Comparison of ENCODE assay signal across 24 cellular contexts in the genomic region with DNA sequence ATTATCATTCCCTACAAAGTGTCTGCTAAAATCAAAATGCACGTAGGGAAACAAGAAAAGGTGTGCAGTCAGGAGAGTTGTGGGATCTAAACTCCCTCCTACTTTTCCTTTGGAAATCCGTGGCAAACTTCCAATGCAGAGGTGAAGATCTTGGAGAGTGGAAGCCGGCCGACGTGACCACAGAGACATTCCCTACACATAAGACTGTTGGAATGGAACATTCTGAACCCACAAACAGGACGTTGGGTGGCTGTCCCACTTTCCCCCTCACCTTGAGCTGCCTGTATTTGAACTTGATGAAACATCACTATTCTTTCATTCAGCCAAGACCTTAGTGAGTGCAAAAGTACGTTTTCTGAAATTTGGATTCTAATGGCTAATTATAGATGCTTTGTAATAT.
DNase-seq lines count a peak whose midpoint lies in the region; ATAC-seq and TF ChIP-seq lines count a peak whose summit lies in the region.
"Had no signal": no experiment of that assay in that cellular context is flagged by ENCODE, and none has a peak within 500 bp of the region (broad histone marks: within the 10 kb centered on the region; RNA-seq: fewer than 3 reads in every experiment).

No MANE protein-coding gene starts in this region.

- POLR2A ChIA-PET in activated CD4-positive, alpha-beta T cell treated with anti-CD3 and anti-CD28 coated beads for 36 hours (lab: Charles Lee) = no interaction called here

- CTCF ChIA-PET in activated CD4-positive, alpha-beta T cell treated with anti-CD3 and anti-CD28 coated beads for 36 hours (lab: Charles Lee) = no interaction called here

- peaks cover 51% of the 10 kb centered on the region for H3K36me3 Mint-ChIP-seq in activated CD4-positive, alpha-beta T cell treated with anti-CD3 and anti-CD28 coated beads for 36 hours (ENCODE audit: low read depth)
- peaks cover 60% of the 10 kb centered on the region for H3K36me3 Mint-ChIP-seq in activated naive CD8-positive, alpha-beta T cell treated with anti-CD3 and anti-CD28 coated beads, Interleukin-2, amount 50 U/mL, for 24 hours (ENCODE audit: low read depth)

- H3K27ac ChIP-seq in gastrocnemius medialis = peak overlapping the region; percentile 88 to 92 (median 90)
- H3K27ac ChIP-seq: cardiac muscle cell, right lobe of liver had no signal

- H3K27me3 Mint-ChIP-seq in activated CD4-positive, alpha-beta T cell treated with anti-CD3 and anti-CD28 coated beads for 36 hours = no peaks in the 10 kb centered on the region
- H3K27me3 Mint-ChIP-seq in activated naive CD8-positive, alpha-beta T cell treated with anti-CD3 and anti-CD28 coated beads, Interleukin-2, amount 50 U/mL, for 24 hours = no peaks in the 10 kb centered on the region

- no peak for TF ChIP-seq CTCF in gastrocnemius medialis (IDR thresholded peaks at IDR 0.05 in 4 of 5, conservative IDR thresholded peaks at IDR 0.05 in 1 of 5)

- intact Hi-C loops in activated CD4-positive, alpha-beta T cell treated with anti-CD3 and anti-CD28 coated beads for 36 hours (cut with DNase I, micrococcal nuclease) = loop anchor here in 1 of 2 experiments (5.0 kb wide), 1 partner anchor 42 kb away; no protein-coding TSS in a partner anchor
- intact Hi-C loops in gastrocnemius medialis (cut with DNase I; ENCODE audit: low total_unique reads) = loop anchor here (2.0 to 10.0 kb wide), 3 partner anchors 45 to 221 kb away; no protein-coding TSS in a partner anchor

- peak overlapping the region; percentile 75 for H3K27ac Mint-ChIP-seq in activated CD4-positive, alpha-beta T cell treated with anti-CD3 and anti-CD28 coated beads for 36 hours
- peak overlapping the region; percentile 94 for H3K27ac Mint-ChIP-seq in activated naive CD8-positive, alpha-beta T cell treated with anti-CD3 and anti-CD28 coated beads, Interleukin-2, amount 50 U/mL, for 24 hours
- H3K27ac Mint-ChIP-seq: type B pancreatic cell had no signal

- H3K4me1 Mint-ChIP-seq in activated CD4-positive, alpha-beta T cell treated with anti-CD3 and anti-CD28 coated beads for 36 hours = peaks cover 83% of the 10 kb centered on the region
- H3K4me1 Mint-ChIP-seq in activated naive CD8-positive, alpha-beta T cell treated with anti-CD3 and anti-CD28 coated beads, Interleukin-2, amount 50 U/mL, for 24 hours = peaks cover 86% of the 10 kb centered on the region
- H3K4me1 Mint-ChIP-seq: neural crest cell had no signal

- no peak for DNase-seq in activated CD4-positive, alpha-beta T cell treated with anti-CD3 and anti-CD28 coated beads for 36 hours
- DNase-seq in activated CD4-positive, alpha-beta T cell treated with anti-CD3 and anti-CD28 coated beads for 48 hours = no peak
- peak; percentile 1 for DNase-seq in M059J (ENCODE audit: low read depth)
- DNase-seq in activated naive CD8-positive, alpha-beta T cell treated with anti-CD3 and anti-CD28 coated beads, Interleukin-2, amount 50 U/mL, for 24 hours = no peak
- DNase-seq in gastrocnemius medialis = peak; percentile 49 to 65
- DNase-seq in HT-29 (ENCODE audit: low spot score) = no peak
- DNase-seq: activated CD4-positive, CD25-positive, alpha-beta regulatory T cell treated with anti-CD3 and anti-CD28 coated beads, Interleukin-2, amount 50 U/mL, for 72 hours; anterior cingulate cortex; cortex of kidney; KG1; MV-4-11; NCI-H510A treated with DMSO at 0.1 percent for 48 hours; NK-92 treated with Interleukin-12 subunit alpha and Interleukin-12 subunit beta, amount 100 ng/mL, for 24 hours; right lobe of liver; SHP77 treated with DMSO at 0.1 percent for 48 hours; SW 1271 had no signal

- peaks cover 33 to 43% of the 10 kb centered on the region in 2 donors for H3K4me1 ChIP-seq in gastrocnemius medialis
- H3K4me1 ChIP-seq: right lobe of liver had no signal

- no peaks in the 10 kb centered on the region for H3K27me3 ChIP-seq in gastrocnemius medialis
- H3K27me3 ChIP-seq: cardiac muscle cell, right lobe of liver had no signal

- peaks cover 9% of the 10 kb centered on the region for H3K9me3 Mint-ChIP-seq in activated CD4-positive, alpha-beta T cell treated with anti-CD3 and anti-CD28 coated beads for 36 hours (ENCODE audit: low read depth)
- peaks cover 15% of the 10 kb centered on the region for H3K9me3 Mint-ChIP-seq in activated naive CD8-positive, alpha-beta T cell treated with anti-CD3 and anti-CD28 coated beads, Interleukin-2, amount 50 U/mL, for 24 hours

- TF ChIP-seq POLR2A in gastrocnemius medialis (IDR thresholded peaks at IDR 0.05) = no peak

- H3K9me3 ChIP-seq in gastrocnemius medialis = no peaks in the 10 kb centered on the region
- H3K9me3 ChIP-seq: gastroesophageal sphincter, right lobe of liver had no signal

- H3K4me3 ChIP-seq in gastrocnemius medialis = peak overlapping the region; percentile 34 to 50 (median 42)
- H3K4me3 ChIP-seq: cardiac muscle cell, gastroesophageal sphincter, GM12878, right lobe of liver had no signal

- no peak overlapping the region for H3K4me3 Mint-ChIP-seq in activated CD4-positive, alpha-beta T cell treated with anti-CD3 and anti-CD28 coated beads for 36 hours
- no peak overlapping the region for H3K4me3 Mint-ChIP-seq in activated naive CD8-positive, alpha-beta T cell treated with anti-CD3 and anti-CD28 coated beads, Interleukin-2, amount 50 U/mL, for 24 hours
- H3K4me3 Mint-ChIP-seq: neural crest cell, type B pancreatic cell had no signal

- in situ Hi-C loops in gastrocnemius medialis (cut with MboI; ENCODE audit: low sequenced_read_pairs in 4 of 4) = no loop called here

- H3K36me3 ChIP-seq in gastrocnemius medialis = no peaks in the 10 kb centered on the region
- H3K36me3 ChIP-seq: cardiac muscle cell, gastroesophageal sphincter, right lobe of liver had no signal

- ATAC-seq in activated CD4-positive, alpha-beta T cell treated with anti-CD3 and anti-CD28 coated beads for 36 hours = no peak
- no peak for ATAC-seq in activated naive CD8-positive, alpha-beta T cell treated with anti-CD3 and anti-CD28 coated beads, Interleukin-2, amount 50 U/mL, for 24 hours
- ATAC-seq in gastrocnemius medialis = peak; percentile 10 to 71
- no peak for ATAC-seq in GM19023 (IDR thresholded peaks at IDR 0.05; ENCODE audit: unreplicated experiment)
- no peak for ATAC-seq in HG03039 (IDR thresholded peaks at IDR 0.05; ENCODE audit: unreplicated experiment)
- ATAC-seq: gastroesophageal sphincter, GM12878, Panc1, right lobe of liver had no signal

Comparison
In these comparisons a context has a peak if more than half of its experiments do, and no peak if none do; other contexts are left out.
1. ATAC-seq: peak in gastrocnemius medialis (2 of 2); none in activated CD4-positive, alpha-beta T cell treated with anti-CD3 and anti-CD28 coated beads for 36 hours (single experiment), activated naive CD8-positive, alpha-beta T cell treated with anti-CD3 and anti-CD28 coated beads, Interleukin-2, amount 50 U/mL, for 24 hours (single experiment), GM19023 (single experiment) and HG03039 (single experiment).
2. DNase-seq: peak in M059J (single experiment) and gastrocnemius medialis (2 of 2); none in activated CD4-positive, alpha-beta T cell treated with anti-CD3 and anti-CD28 coated beads for 36 hours (single experiment), activated CD4-positive, alpha-beta T cell treated with anti-CD3 and anti-CD28 coated beads for 48 hours (single experiment), activated naive CD8-positive, alpha-beta T cell treated with anti-CD3 and anti-CD28 coated beads, Interleukin-2, amount 50 U/mL, for 24 hours (single experiment) and HT-29 (single experiment).